Comparison of ENCODE assay signal across 2 cellular contexts in the genomic region with DNA sequence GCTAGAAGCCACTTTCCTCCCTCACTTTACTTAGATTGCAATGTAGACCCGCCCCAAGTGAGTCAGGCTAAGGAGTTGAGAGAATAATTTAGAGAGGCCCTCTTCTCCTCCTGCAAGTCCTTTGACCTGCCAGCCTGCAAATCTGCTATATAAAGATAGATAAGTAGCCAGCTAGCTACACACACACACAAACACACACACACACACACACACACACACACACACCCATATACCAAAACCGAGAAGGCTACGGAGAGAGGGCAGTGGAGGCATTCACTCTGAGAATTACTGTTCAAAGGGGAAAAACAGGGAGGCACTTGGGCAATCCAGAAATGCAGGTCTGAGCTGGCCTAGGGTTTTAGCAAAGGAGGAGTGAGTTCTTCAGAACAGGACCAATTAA.
TF ChIP-seq lines count a peak whose summit lies in the region.

No MANE protein-coding gene starts in this region.

TF ChIP-seq in IMR-90, 13 proteins besides CTCF, POLR2A, EP300 and RAD21:
- TF ChIP-seq MXI1 (IDR thresholded peaks at IDR 0.05; ENCODE audit: borderline replicate concordance, low read depth, low read length) (no peak), NFE2L2 (IDR thresholded peaks at IDR 0.05; ENCODE audit: low read depth, low read length) (no peak), FOS (IDR thresholded peaks at IDR 0.05; ENCODE audit: low read depth, low read length) (no peak), CHD1 (IDR thresholded peaks at IDR 0.05; ENCODE audit: low read depth, low read length) (no peak), MAFK (IDR thresholded peaks at IDR 0.05; ENCODE audit: low read depth, low read length) (no peak), SMC3 (IDR thresholded peaks at IDR 0.05; ENCODE audit: low read depth, low read length) (no peak), CEBPB (IDR thresholded peaks at IDR 0.05; ENCODE audit: low read depth, low read length) (no peak), BHLHE40 (IDR thresholded peaks at IDR 0.05; ENCODE audit: low read depth, low read length) (no peak), RFX5 (IDR thresholded peaks at IDR 0.05; ENCODE audit: low read depth, low read length) (no peak), RCOR1 (IDR thresholded peaks at IDR 0.05; ENCODE audit: insufficient replicate concordance, low read length) (no peak), MAZ (IDR thresholded peaks at IDR 0.05; ENCODE audit: borderline replicate concordance, low read depth, low read length) (no peak)
- TF ChIP-seq, protein P1, sequence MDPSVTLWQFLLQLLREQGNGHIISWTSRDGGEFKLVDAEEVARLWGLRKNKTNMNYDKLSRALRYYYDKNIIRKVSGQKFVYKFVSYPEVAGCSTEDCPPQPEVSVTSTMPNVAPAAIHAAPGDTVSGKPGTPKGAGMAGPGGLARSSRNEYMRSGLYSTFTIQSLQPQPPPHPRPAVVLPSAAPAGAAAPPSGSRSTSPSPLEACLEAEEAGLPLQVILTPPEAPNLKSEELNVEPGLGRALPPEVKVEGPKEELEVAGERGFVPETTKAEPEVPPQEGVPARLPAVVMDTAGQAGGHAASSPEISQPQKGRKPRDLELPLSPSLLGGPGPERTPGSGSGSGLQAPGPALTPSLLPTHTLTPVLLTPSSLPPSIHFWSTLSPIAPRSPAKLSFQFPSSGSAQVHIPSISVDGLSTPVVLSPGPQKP (IDR thresholded peaks at IDR 0.05; ENCODE audit: borderline replicate concordance, low read depth, low read length): no peak
- TF ChIP-seq, protein P2, sequence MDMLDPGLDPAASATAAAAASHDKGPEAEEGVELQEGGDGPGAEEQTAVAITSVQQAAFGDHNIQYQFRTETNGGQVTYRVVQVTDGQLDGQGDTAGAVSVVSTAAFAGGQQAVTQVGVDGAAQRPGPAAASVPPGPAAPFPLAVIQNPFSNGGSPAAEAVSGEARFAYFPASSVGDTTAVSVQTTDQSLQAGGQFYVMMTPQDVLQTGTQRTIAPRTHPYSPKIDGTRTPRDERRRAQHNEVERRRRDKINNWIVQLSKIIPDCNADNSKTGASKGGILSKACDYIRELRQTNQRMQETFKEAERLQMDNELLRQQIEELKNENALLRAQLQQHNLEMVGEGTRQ (IDR thresholded peaks at IDR 0.05; ENCODE audit: low read depth, low read length): no peak

TF ChIP-seq in neural cell, 6 proteins besides CTCF, POLR2A, EP300 and RAD21:
- TF ChIP-seq EZH2 (IDR thresholded peaks at IDR 0.05; ENCODE audit: borderline replicate concordance, insufficient read depth, low read length, poor library complexity, severe bottlenecking): no peak
- TF ChIP-seq, protein P3, sequence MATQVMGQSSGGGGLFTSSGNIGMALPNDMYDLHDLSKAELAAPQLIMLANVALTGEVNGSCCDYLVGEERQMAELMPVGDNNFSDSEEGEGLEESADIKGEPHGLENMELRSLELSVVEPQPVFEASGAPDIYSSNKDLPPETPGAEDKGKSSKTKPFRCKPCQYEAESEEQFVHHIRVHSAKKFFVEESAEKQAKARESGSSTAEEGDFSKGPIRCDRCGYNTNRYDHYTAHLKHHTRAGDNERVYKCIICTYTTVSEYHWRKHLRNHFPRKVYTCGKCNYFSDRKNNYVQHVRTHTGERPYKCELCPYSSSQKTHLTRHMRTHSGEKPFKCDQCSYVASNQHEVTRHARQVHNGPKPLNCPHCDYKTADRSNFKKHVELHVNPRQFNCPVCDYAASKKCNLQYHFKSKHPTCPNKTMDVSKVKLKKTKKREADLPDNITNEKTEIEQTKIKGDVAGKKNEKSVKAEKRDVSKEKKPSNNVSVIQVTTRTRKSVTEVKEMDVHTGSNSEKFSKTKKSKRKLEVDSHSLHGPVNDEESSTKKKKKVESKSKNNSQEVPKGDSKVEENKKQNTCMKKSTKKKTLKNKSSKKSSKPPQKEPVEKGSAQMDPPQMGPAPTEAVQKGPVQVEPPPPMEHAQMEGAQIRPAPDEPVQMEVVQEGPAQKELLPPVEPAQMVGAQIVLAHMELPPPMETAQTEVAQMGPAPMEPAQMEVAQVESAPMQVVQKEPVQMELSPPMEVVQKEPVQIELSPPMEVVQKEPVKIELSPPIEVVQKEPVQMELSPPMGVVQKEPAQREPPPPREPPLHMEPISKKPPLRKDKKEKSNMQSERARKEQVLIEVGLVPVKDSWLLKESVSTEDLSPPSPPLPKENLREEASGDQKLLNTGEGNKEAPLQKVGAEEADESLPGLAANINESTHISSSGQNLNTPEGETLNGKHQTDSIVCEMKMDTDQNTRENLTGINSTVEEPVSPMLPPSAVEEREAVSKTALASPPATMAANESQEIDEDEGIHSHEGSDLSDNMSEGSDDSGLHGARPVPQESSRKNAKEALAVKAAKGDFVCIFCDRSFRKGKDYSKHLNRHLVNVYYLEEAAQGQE (IDR thresholded peaks at IDR 0.05; ENCODE audit: borderline replicate concordance): no peak
- no peak for TF ChIP-seq POLR2AphosphoS5 (IDR thresholded peaks at IDR 0.05)
- TF ChIP-seq SMC3 (conservative IDR thresholded peaks at IDR 0.05; ENCODE audit: poor library complexity): no peak
- no peak for TF ChIP-seq TAF1 (IDR thresholded peaks at IDR 0.05; ENCODE audit: low read depth)
